ENCODE assay signal across 8 cellular contexts in genomic region chr15:51649659-51650521, GRCh38. TPM values are rescaled to one million over a fixed set of nuclear protein-coding genes. Genes with fewer than 3 reads are reported as not detected.
DNase-seq lines count a peak whose midpoint lies in the region; ATAC-seq and TF ChIP-seq lines count a peak whose summit lies in the region.

No MANE protein-coding gene starts in this region.

- DNase-seq in AG04450 (ENCODE audit: low read depth, low spot score) (peak; percentile 50), NOMO-1 (lab: John Stamatoyannopoulos, UW; ENCODE audit: unreplicated experiment in 2 of 2) (peak; percentile 57 to 83), activated T-cell treated with anti-CD3 and anti-CD28 coated beads for 4 hours (peak; percentile 19), foreskin fibroblast (peak; percentile 51 to 83)

- H3K4me3 ChIP-seq in AG04450 (ENCODE audit: low read depth, low read length) (no peak overlapping the region), GM12875 (ENCODE audit: low read depth, low read length) (no peak overlapping the region), foreskin fibroblast (ENCODE audit: low read depth in 1 of 2, low read length in 2 of 2) (no peak overlapping the region), neutrophil (ENCODE audit: low read depth in 1 of 2, low read length in 1 of 2) (no peak overlapping the region)

- CTCF ChIA-PET in AG04450 (lab: Charles Lee): interaction anchor here (0.6 to 8.6 kb wide), 64 partner anchors 9 to 559 kb away, joined by 3 to 490 read pairs (median 4); partner anchors contain the start of gene DMXL2

- H3K36me3 ChIP-seq in neutrophil: no peaks in the 10 kb centered on the region

- no peak for ATAC-seq in HG03196 (IDR thresholded peaks at IDR 0.05; ENCODE audit: unreplicated experiment)

- TF ChIP-seq EP300 in Ishikawa (IDR thresholded peaks at IDR 0.05; ENCODE audit: borderline replicate concordance): no peak

- TF ChIP-seq CTCF in AG04450 (IDR thresholded peaks at IDR 0.05; ENCODE audit: low read depth, low read length): peak; percentile 83
- TF ChIP-seq CTCF in GM12875 (IDR thresholded peaks at IDR 0.05; ENCODE audit: borderline replicate concordance, insufficient read depth, low read depth, low read length): peak; percentile 37; the same call in 1 of the 2 replicates
- TF ChIP-seq CTCF in foreskin fibroblast (IDR thresholded peaks at IDR 0.05; ENCODE audit: low read depth, low read length): peak; percentile 59
- peak; percentile 77 for TF ChIP-seq CTCF in neutrophil (IDR thresholded peaks at IDR 0.05)

- H3K4me1 ChIP-seq in neutrophil (ENCODE audit: control insufficient read depth in 1 of 2, insufficient read depth in 1 of 2, low read depth in 1 of 2, low read length in 1 of 2): peaks cover 6 to 8% of the 10 kb centered on the region in 2 experiments

- H3K27me3 ChIP-seq in AG04450 (ENCODE audit: control insufficient read depth, insufficient read depth, low read length) (peaks cover 4% of the 10 kb centered on the region), neutrophil (no peaks in the 10 kb centered on the region)

- TF ChIP-seq RAD21 in Ishikawa (IDR thresholded peaks at IDR 0.05; ENCODE audit: low read depth): peak; percentile 96

- H3K9me3 ChIP-seq in AG04450 (ENCODE audit: control insufficient read depth, insufficient read depth, low read length) (no peaks in the 10 kb centered on the region), neutrophil (no peaks in the 10 kb centered on the region)

- POLR2A ChIA-PET in AG04450 (lab: Yijun Ruan, JAX): interaction anchor here (0.6 to 0.8 kb wide), 2 partner anchors 74 to 127 kb away, joined by 4 to 6 read pairs; no protein-coding TSS in a partner anchor

- no peak overlapping the region for H3K27ac ChIP-seq in AG04450 (ENCODE audit: low read depth, low read length)
- H3K27ac ChIP-seq in neutrophil: no peak overlapping the region

TF ChIP-seq in Ishikawa, 13 proteins besides CTCF, POLR2A, EP300 and RAD21:
- no peak for TF ChIP-seq TAF1 (IDR thresholded peaks at IDR 0.05; ENCODE audit: low read depth)
- no peak for TF ChIP-seq FOXM1 (IDR thresholded peaks at IDR 0.05; ENCODE audit: borderline replicate concordance, low read depth)
- no peak for TF ChIP-seq YY1 (IDR thresholded peaks at IDR 0.05; ENCODE audit: low read depth)
- TF ChIP-seq USF1 (IDR thresholded peaks at IDR 0.05): no peak
- TF ChIP-seq NFIC (IDR thresholded peaks at IDR 0.05): no peak
- no peak for TF ChIP-seq MAX (IDR thresholded peaks at IDR 0.05)
- TF ChIP-seq CEBPB (IDR thresholded peaks at IDR 0.05): no peak
- no peak for TF ChIP-seq CREB1 (IDR thresholded peaks at IDR 0.05; ENCODE audit: low read depth)
- TF ChIP-seq ZBTB7A (IDR thresholded peaks at IDR 0.05; ENCODE audit: low read depth): no peak

RNA-seq across cellular contexts. Expression of gene DMXL2, which starts 27.3 kb away (rescaled TPM):
- polyA plus RNA-seq in AG04450 (2011; rRNA removed): 18.2 and 18.6 TPM in 2 replicates
- 12.3 and 19.2 TPM in 2 replicates for polyA minus RNA-seq in AG04450 (2011; rRNA and poly(A)+ RNA removed)

RNA-seq across cellular contexts. Expression of gene SCG3, which starts 31.4 kb away (rescaled TPM):
- polyA plus RNA-seq in AG04450 (2011; rRNA removed): not detected in 2 replicates
- not detected in 2 replicates for polyA minus RNA-seq in AG04450 (2011; rRNA and poly(A)+ RNA removed)

Comparison
In these comparisons a context has a peak if more than half of its experiments do, and no peak if none do; other contexts are left out.
1. DNase-seq: peak in every context shown above with its lines; median percentile 70 in NOMO-1; 67 in foreskin fibroblast; 50 in AG04450; 19 in activated T-cell treated with anti-CD3 and anti-CD28 coated beads for 4 hours.